In genomic region chr19:48881741-48882657, GRCh38 we compare ENCODE assay signal across 1 cellular context.
A peak's percentile ranks its signal among the peaks of the same experiment; 100 is the strongest.
TF ChIP-seq lines count a peak whose summit lies in the region.

No MANE protein-coding gene starts in this region.

TF ChIP-seq in K562, 482 proteins besides CTCF, POLR2A, EP300 and RAD21 (continued from another document and continues in another):
- TF ChIP-seq E2F6 (IDR thresholded peaks at IDR 0.05; ENCODE audit: borderline replicate concordance in 1 of 2, extremely low read depth in 1 of 2, insufficient read depth in 1 of 2, insufficient read length in 1 of 2, low read depth in 1 of 2, low read length in 1 of 2, poor library complexity in 1 of 2, severe bottlenecking in 1 of 2) (no peak), CBX1 (IDR thresholded peaks at IDR 0.05; ENCODE audit: low read depth) (no peak), SP2 (IDR thresholded peaks at IDR 0.05; ENCODE audit: extremely low read depth, low read depth, low read length, poor library complexity, severe bottlenecking) (no peak), FOXJ3 (CRISPR knock-in tag; IDR thresholded peaks at IDR 0.05) (peak; percentile 42; the same call in 1 of the 2 replicates), KDM2B (CRISPR knock-in tag; IDR thresholded peaks at IDR 0.05) (no peak), ELF2 (CRISPR knock-in tag; IDR thresholded peaks at IDR 0.05) (peak; percentile 76), ZNF785 (CRISPR knock-in tag; IDR thresholded peaks at IDR 0.05) (no peak), ESRRB (CRISPR knock-in tag; IDR thresholded peaks at IDR 0.05; ENCODE audit: borderline replicate concordance) (no peak), USF2 (CRISPR knock-in tag; IDR thresholded peaks at IDR 0.05) (no peak), NR4A1 (CRISPR knock-in tag; IDR thresholded peaks at IDR 0.05) (no peak), NR4A1 (tag; IDR thresholded peaks at IDR 0.05) (peak; percentile 98), MED1 (CRISPR knock-in tag; IDR thresholded peaks at IDR 0.05; ENCODE audit: borderline replicate concordance) (no peak), ZC3H4 (CRISPR knock-in tag; IDR thresholded peaks at IDR 0.05; ENCODE audit: borderline replicate concordance) (no peak), EHMT2 (IDR thresholded peaks at IDR 0.05) (no peak), TEAD1 (CRISPR knock-in tag; IDR thresholded peaks at IDR 0.05) (peak in 1 of 2 experiments; percentile 92; a peak in 2 of 4 replicates), LCOR (CRISPR knock-in tag; IDR thresholded peaks at IDR 0.05) (no peak), RNF219 (CRISPR knock-in tag; IDR thresholded peaks at IDR 0.05) (no peak), IRF1 (CRISPR knock-in tag; IDR thresholded peaks at IDR 0.05; ENCODE audit: borderline replicate concordance) (no peak), MCM2 (IDR thresholded peaks at IDR 0.05; ENCODE audit: low read depth) (no peak), FOXA3 (CRISPR knock-in tag; conservative IDR thresholded peaks at IDR 0.05 in 1 of 2, IDR thresholded peaks at IDR 0.05 in 1 of 2) (no peak), EWSR1 (IDR thresholded peaks at IDR 0.05; ENCODE audit: borderline replicate concordance, low read depth, partially characterized antibody) (no peak), ZNF134 (CRISPR knock-in tag; conservative IDR thresholded peaks at IDR 0.05) (peak; percentile 71), RHOXF2B (CRISPR knock-in tag; conservative IDR thresholded peaks at IDR 0.05) (0 out of 2 replicates have a peak, but pooled peaks have one; percentile 74), TAF15 (IDR thresholded peaks at IDR 0.05; ENCODE audit: low read depth, low read length) (no peak), TFAP4 (CRISPR knock-in tag; IDR thresholded peaks at IDR 0.05; ENCODE audit: borderline replicate concordance) (peak; percentile 30; the same call in 1 of the 2 replicates), SRF (CRISPR knock-in tag; IDR thresholded peaks at IDR 0.05) (no peak), NCOA4 (IDR thresholded peaks at IDR 0.05; ENCODE audit: partially characterized antibody) (no peak), ZFP1 (CRISPR knock-in tag; IDR thresholded peaks at IDR 0.05) (peak; percentile 63; the same call in 1 of the 2 replicates), ZNF696 (CRISPR knock-in tag; conservative IDR thresholded peaks at IDR 0.05) (no peak), DNMT1 (IDR thresholded peaks at IDR 0.05) (no peak), ZBTB2 (IDR thresholded peaks at IDR 0.05) (no peak), DLX4 (CRISPR knock-in tag; IDR thresholded peaks at IDR 0.05) (no peak), ZNF280B (CRISPR knock-in tag; IDR thresholded peaks at IDR 0.05) (peak; percentile 54; the same call in 1 of the 2 replicates), POLR2AphosphoS2 (IDR thresholded peaks at IDR 0.05; ENCODE audit: low read length) (no peak), POLR2B (IDR thresholded peaks at IDR 0.05; ENCODE audit: low read depth, partially characterized antibody) (no peak), ZNF316 (IDR thresholded peaks at IDR 0.05) (no peak), PCBP2 (IDR thresholded peaks at IDR 0.05; ENCODE audit: low read depth, low read length, poor library complexity, severe bottlenecking) (no peak), ZNF740 (CRISPR knock-in tag; IDR thresholded peaks at IDR 0.05) (no peak), ZNF740 (tag; IDR thresholded peaks at IDR 0.05) (peak in 1 of 2 experiments; percentile 94; a peak in 2 of 4 replicates), ZNF830 (CRISPR knock-in tag; IDR thresholded peaks at IDR 0.05) (no peak), ZNF655 (CRISPR knock-in tag; IDR thresholded peaks at IDR 0.05) (no peak), ZNF79 (CRISPR knock-in tag; IDR thresholded peaks at IDR 0.05; ENCODE audit: low read depth) (peak; percentile 77), ZNF586 (CRISPR knock-in tag; conservative IDR thresholded peaks at IDR 0.05) (no peak), TSHZ1 (CRISPR knock-in tag; IDR thresholded peaks at IDR 0.05) (peak; percentile 82), HNRNPLL (IDR thresholded peaks at IDR 0.05; ENCODE audit: low read depth, low read length, poor library complexity, severe bottlenecking) (no peak), ZNF263 (CRISPR knock-in tag; IDR thresholded peaks at IDR 0.05; ENCODE audit: borderline replicate concordance) (no peak), HNRNPUL1 (IDR thresholded peaks at IDR 0.05; ENCODE audit: low read length) (no peak), CTCFL (IDR thresholded peaks at IDR 0.05; ENCODE audit: borderline replicate concordance, insufficient read depth, low read depth, low read length, poor library complexity, severe bottlenecking) (no peak), POLR2H (tag; IDR thresholded peaks at IDR 0.05; ENCODE audit: low read depth) (no peak), ZNF766 (CRISPR knock-in tag; conservative IDR thresholded peaks at IDR 0.05) (0 out of 2 replicates have a peak, but pooled peaks have one; percentile 57), L3MBTL2 (IDR thresholded peaks at IDR 0.05) (0 out of 2 replicates have a peak, but pooled peaks have one; percentile 23)
